Comparison of ENCODE assay signal across 21 cellular contexts in the genomic region with DNA sequence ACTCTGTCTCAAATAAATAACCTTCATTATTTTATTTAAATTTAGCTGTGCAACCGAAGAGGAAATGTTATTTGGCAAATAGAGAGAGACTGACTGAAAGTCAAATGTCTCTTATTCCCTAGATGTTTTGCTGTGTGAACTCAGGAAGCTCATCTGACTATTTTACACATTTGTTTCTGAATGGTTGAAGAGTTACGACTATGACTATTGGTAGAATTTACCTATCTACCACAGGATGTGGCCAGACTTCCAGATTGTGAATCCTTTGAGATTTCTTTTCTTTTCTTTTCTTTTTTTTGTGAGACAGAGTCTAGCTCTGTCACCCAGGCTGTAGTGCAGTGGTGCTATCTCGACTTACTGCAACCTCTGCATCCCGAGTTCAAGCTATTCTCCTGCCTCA. TPM values are rescaled to one million over a fixed set of nuclear protein-coding genes. Genes with fewer than 3 reads are reported as not detected.
A peak's percentile ranks its signal among the peaks of the same experiment; 100 is the strongest.
DNase-seq lines count a peak whose midpoint lies in the region; ATAC-seq, FAIRE-seq and TF ChIP-seq lines count a peak whose summit lies in the region.
"Had no signal": no experiment of that assay in that cellular context is flagged by ENCODE, and none has a peak within 500 bp of the region (broad histone marks: within the 10 kb centered on the region; RNA-seq: fewer than 3 reads in every experiment).

No MANE protein-coding gene starts in this region.

- no peaks in the 10 kb centered on the region for H3K27me3 Mint-ChIP-seq in stimulated activated naive CD8-positive, alpha-beta T cell treated with anti-CD3 and anti-CD28 coated beads, Interleukin-15, Interleukin-2, amounts not matched to agents 100 ng/mL and 50 ng/mL, for 24 hours
- H3K27me3 Mint-ChIP-seq: central memory CD8-positive, alpha-beta T cell had no signal

- no peak overlapping the region for H3K4me3 Mint-ChIP-seq in stimulated activated naive CD8-positive, alpha-beta T cell treated with anti-CD3 and anti-CD28 coated beads, Interleukin-15, Interleukin-2, amounts not matched to agents 100 ng/mL and 50 ng/mL, for 24 hours
- H3K4me3 Mint-ChIP-seq: central memory CD8-positive, alpha-beta T cell; stimulated activated effector memory CD8-positive, alpha-beta T cell treated with anti-CD3 and anti-CD28 coated beads, Interleukin-12 subunit alpha, Interleukin-12 subunit beta, amount 100 ng/mL, for 72 hours had no signal

- no peak for TF ChIP-seq EP300 in GM12878 (IDR thresholded peaks at IDR 0.05; ENCODE audit: borderline replicate concordance in 1 of 2, control insufficient read depth in 1 of 2, low read depth in 2 of 2, low read length in 2 of 2)
- TF ChIP-seq EP300 in tibial nerve (IDR thresholded peaks at IDR 0.05): no peak

- SMC1A ChIA-PET in GM12878 (lab: Charles Lee; ENCODE audit: uncharacterized antibody, unreplicated experiment): interaction anchor here (0.9 to 4.4 kb wide), 9 partner anchors 10 to 104 kb away, joined by 3 to 39 read pairs (median 6); partner anchors contain the start of gene H3-3A

- H3K27ac Mint-ChIP-seq in stimulated activated naive CD8-positive, alpha-beta T cell treated with anti-CD3 and anti-CD28 coated beads, Interleukin-15, Interleukin-2, amounts not matched to agents 100 ng/mL and 50 ng/mL, for 24 hours: peak overlapping the region; percentile 74
- H3K27ac Mint-ChIP-seq: stimulated activated effector memory CD8-positive, alpha-beta T cell treated with anti-CD3 and anti-CD28 coated beads, Interleukin-12 subunit alpha, Interleukin-12 subunit beta, amount 100 ng/mL, for 72 hours had no signal

- no peaks in the 10 kb centered on the region for H3K27me3 ChIP-seq in GM12878 (replicated peaks in 1 of 2; ENCODE audit: control insufficient read depth in 2 of 2, insufficient read depth in 2 of 2, low read length in 1 of 2)
- H3K27me3 ChIP-seq in tibial nerve: no peaks in the 10 kb centered on the region
- H3K27me3 ChIP-seq: left lung, testis, vagina had no signal

- TF ChIP-seq CTCF in GM12878 (IDR thresholded peaks at IDR 0.05 in 2 of 3, conservative IDR thresholded peaks at IDR 0.05 in 1 of 3; ENCODE audit: control insufficient read depth in 2 of 3, extremely low read depth in 1 of 3, insufficient read depth in 1 of 3, low read depth in 3 of 3, low read length in 3 of 3) (no peak), tibial nerve (IDR thresholded peaks at IDR 0.05) (no peak)

- H3K9ac ChIP-seq in GM12878 (ENCODE audit: control insufficient read depth, insufficient read depth, low read length): no peak overlapping the region

- intact Hi-C loops in GM12878 (cut with micrococcal nuclease; ENCODE audit: unreplicated experiment): no loop called here

- no TSS peak for BruUV-seq in GM12878 (replicated peaks; lab: Mats Ljungman, UMichigan)

- H3K9me3 Mint-ChIP-seq in stimulated activated naive CD8-positive, alpha-beta T cell treated with anti-CD3 and anti-CD28 coated beads, Interleukin-15, Interleukin-2, amounts not matched to agents 100 ng/mL and 50 ng/mL, for 24 hours: no peaks in the 10 kb centered on the region
- H3K9me3 Mint-ChIP-seq: central memory CD8-positive, alpha-beta T cell; stimulated activated effector memory CD8-positive, alpha-beta T cell treated with anti-CD3 and anti-CD28 coated beads, Interleukin-12 subunit alpha, Interleukin-12 subunit beta, amount 100 ng/mL, for 72 hours had no signal

- H3K36me3 ChIP-seq in GM12878 (ENCODE audit: control insufficient read depth in 2 of 2, insufficient read depth in 2 of 2, low read length in 1 of 2): no peaks in the 10 kb centered on the region
- no peaks in the 10 kb centered on the region for H3K36me3 ChIP-seq in tibial nerve
- H3K36me3 ChIP-seq: left lung, vagina had no signal

- POLR2A ChIA-PET in GM12878 (lab: Charles Lee): interaction anchor here (0.6 to 6.2 kb wide), 5 partner anchors 11 to 58 kb away, joined by 5 to 74 read pairs (median 6); partner anchors contain the start of gene H3-3A

- H3K4me1 ChIP-seq in GM12878 (ENCODE audit: control insufficient read depth, insufficient read depth, low read length): peaks cover 42% of the 10 kb centered on the region
- peaks cover 0 to 9% (median 3%) of the 10 kb centered on the region in 4 donors for H3K4me1 ChIP-seq in tibial nerve

- H3K4me3 ChIP-seq in GM12878 (no peak overlapping the region), tibial nerve (no peak overlapping the region)
- H3K4me3 ChIP-seq: left lung, testis, vagina had no signal

- 0% methylated on average over 4 of the region's 4 CpGs for WGBS in GM12878 (ENCODE audit: insufficient coverage, insufficient replicate concordance, low lambda C conversion rate, missing lambda C conversion rate)
- WGBS in tibial nerve, 2 donors: 84 to 87% methylated on average over 4 of the region's 4 CpGs

- H2AFZ ChIP-seq in GM12878 (ENCODE audit: control insufficient read depth, low read depth, low read length): peak overlapping the region; percentile 64

- ATAC-seq in stimulated activated naive CD8-positive, alpha-beta T cell treated with anti-CD3 and anti-CD28 coated beads, Interleukin-15, Interleukin-2, amounts not matched to agents 100 U/mL and 50 U/mL, for 24 hours: no peak
- ATAC-seq in HG02610 (IDR thresholded peaks at IDR 0.05; ENCODE audit: unreplicated experiment) (peak; percentile 45), GM12878 (no peak; the same call in 2 of the 3 replicates), HG02678 (IDR thresholded peaks at IDR 0.05; ENCODE audit: unreplicated experiment) (no peak)
- ATAC-seq: left lung; stimulated activated effector memory CD8-positive, alpha-beta T cell treated with anti-CD3 and anti-CD28 coated beads, Interleukin-12 subunit alpha, Interleukin-12 subunit beta, amount 100 ng/mL, for 72 hours had no signal

- RAD21 ChIA-PET in GM12878 (lab: Charles Lee; ENCODE audit: unreplicated experiment): interaction anchor here (1.6 to 4.0 kb wide), 2 partner anchors 24 to 60 kb away, joined by 3 to 27 read pairs; no protein-coding TSS in a partner anchor

- TF ChIP-seq RAD21 in GM12878 (IDR thresholded peaks at IDR 0.05; ENCODE audit: insufficient read depth, low read depth, low read length): no peak

- CTCF ChIA-PET in GM12878 (lab: Yijun Ruan, JAX): interaction anchor here (0.6 to 7.2 kb wide), 6 partner anchors 11 to 530 kb away, joined by 3 to 61 read pairs (median 6); no protein-coding TSS in a partner anchor

- H3K36me3 Mint-ChIP-seq in stimulated activated naive CD8-positive, alpha-beta T cell treated with anti-CD3 and anti-CD28 coated beads, Interleukin-15, Interleukin-2, amounts not matched to agents 100 ng/mL and 50 ng/mL, for 24 hours (ENCODE audit: low read depth): no peaks in the 10 kb centered on the region

- H3K79me2 ChIP-seq in GM12878 (ENCODE audit: control insufficient read depth, insufficient read depth, low read length): no peaks in the 10 kb centered on the region

- H3K27ac ChIP-seq in GM12878 (ENCODE audit: control insufficient read depth, insufficient read depth) (peak overlapping the region; percentile 59), tibial nerve (no peak overlapping the region)
- H3K27ac ChIP-seq: testis had no signal

- peak overlapping the region; percentile 72 for H3K4me2 ChIP-seq in GM12878 (ENCODE audit: control insufficient read depth, insufficient read depth)

- TF ChIP-seq POLR2A in GM12878 (IDR thresholded peaks at IDR 0.05; ENCODE audit: low read depth, low read length) (no peak), tibial nerve (IDR thresholded peaks at IDR 0.05) (no peak)

- in situ Hi-C loops in GM12878 (cut with MboI): no loop called here

- H3K4me1 Mint-ChIP-seq in stimulated activated naive CD8-positive, alpha-beta T cell treated with anti-CD3 and anti-CD28 coated beads, Interleukin-15, Interleukin-2, amounts not matched to agents 100 ng/mL and 50 ng/mL, for 24 hours (ENCODE audit: low read depth): peaks cover 49% of the 10 kb centered on the region

- H3K9me3 ChIP-seq in GM12878 (replicated peaks; ENCODE audit: control insufficient read depth, insufficient read depth, low read length): peaks cover 2% of the 10 kb centered on the region; the same call in 2 of the 3 replicates
- no peaks in the 10 kb centered on the region for H3K9me3 ChIP-seq in tibial nerve
- H3K9me3 ChIP-seq: left lung, testis, vagina had no signal

- FAIRE-seq in GM12878 (lab: Jason Lieb, UNC): no peak
- FAIRE-seq: G401.6, H54, small intestine had no signal

- no peaks in the 10 kb centered on the region for H4K20me1 ChIP-seq in GM12878 (ENCODE audit: control insufficient read depth, insufficient read depth)

- no peak for DNase-seq in stimulated activated naive CD8-positive, alpha-beta T cell treated with anti-CD3 and anti-CD28 coated beads, Interleukin-15, Interleukin-2, amounts not matched to agents 100 U/mL and 50 U/mL, for 24 hours
- DNase-seq in GM12878 (ENCODE audit: low read depth, low spot score) (no peak), SW480 (ENCODE audit: low spot score) (no peak), tibial nerve (ENCODE audit: low spot score in 2 of 2) (no peak)
- DNase-seq: activated T-cell treated with anti-CD3 and anti-CD28 coated beads, Interleukin-2, amount 50 U/mL, for 1 hour; left lung; NCI-H1092; NCI-H1930; NCI-H69; retina; small intestine; stimulated activated CD4-positive, alpha-beta T cell treated with anti-CD3 and anti-CD28 coated beads, Interleukin-2, amount 100 ng/mL, for 48 hours; testis had no signal

RNA-seq across cellular contexts. Expression of gene SDE2, which starts 5.3 kb away (rescaled TPM):
- total RNA-seq in GM12878 (2013; cell fraction: nucleolus; rRNA removed): 18.8 and 19.4 TPM in 2 replicates
- 14.3 and 17.2 TPM in 2 replicates for total RNA-seq in GM12878 (2014; rRNA removed)
- total RNA-seq in GM12878 (2014; rRNA removed; fragmentation: Illumina TruSeq; extraction: Trizol): 15.4 and 16.0 TPM in 2 replicates
- 12.7 and 13.0 TPM in 2 replicates for total RNA-seq in GM12878 (2021)
- polyA plus RNA-seq in GM12878 (2011; ENCODE audit: low read depth): 6.0 TPM
- polyA plus RNA-seq in GM12878 (2011; rRNA removed): 19.4 and 26.6 TPM in 2 replicates
- polyA plus RNA-seq in GM12878 (2011; cell fraction: cytosol; rRNA removed): 8.3 and 10.8 TPM in 2 replicates
- 4.3 and 7.1 TPM in 2 replicates for polyA plus RNA-seq in GM12878 (2011; cell fraction: nucleus; rRNA removed)
- polyA plus RNA-seq in GM12878 (2012): 8.1 and 8.3 TPM in 2 replicates
- 12.2 and 16.2 TPM in 2 replicates for polyA plus RNA-seq in GM12878 (2014; fragmentation: Illumina TruSeq; extraction: Trizol)
- 1 to 10 TPM; 2.7 to 4.3 TPM for polyA plus RNA-seq in GM12878 (2014; fragmentation: Nextera tagmentation; extraction: Ambion mirVana)
- polyA plus RNA-seq in GM12878 (2014; rRNA removed): 9.6 and 11.5 TPM in 2 replicates
- 10 to 100 TPM; 11.7 to 14.1 TPM for polyA plus RNA-seq in GM12878 (2016; fragmentation: Nextera tagmentation; extraction: Ambion mirVana)
- 10.3 and 11.3 TPM in 2 replicates for polyA minus RNA-seq in GM12878 (2011; rRNA and poly(A)+ RNA removed)
- polyA minus RNA-seq in GM12878 (2011; cell fraction: cytosol; rRNA and poly(A)+ RNA removed): 7.1 and 7.6 TPM in 2 replicates
- polyA minus RNA-seq in GM12878 (2011; cell fraction: nucleus; rRNA and poly(A)+ RNA removed): 3.9 and 7.9 TPM in 2 replicates
- total RNA-seq in tibial nerve: 10 to 100 TPM; 15.0 to 27.5 (median 23.7) TPM

RNA-seq across cellular contexts. Expression of gene H3-3A, which starts 58.1 kb away (rescaled TPM):
- 42.3 and 42.8 TPM in 2 replicates for total RNA-seq in GM12878 (2013; cell fraction: nucleolus; rRNA removed)
- total RNA-seq in GM12878 (2014; rRNA removed): 215 and 235 TPM in 2 replicates
- total RNA-seq in GM12878 (2014; rRNA removed; fragmentation: Illumina TruSeq; extraction: Trizol): 204 and 215 TPM in 2 replicates
- 335 and 346 TPM in 2 replicates for total RNA-seq in GM12878 (2021)
- 230 TPM for polyA plus RNA-seq in GM12878 (2011; ENCODE audit: low read depth)
- polyA plus RNA-seq in GM12878 (2011; rRNA removed): 441 and 486 TPM in 2 replicates
- 386 and 490 TPM in 2 replicates for polyA plus RNA-seq in GM12878 (2011; cell fraction: cytosol; rRNA removed)
- 137 and 158 TPM in 2 replicates for polyA plus RNA-seq in GM12878 (2011; cell fraction: nucleus; rRNA removed)
- 266 TPM in 2 replicates for polyA plus RNA-seq in GM12878 (2012)
- polyA plus RNA-seq in GM12878 (2014; fragmentation: Illumina TruSeq; extraction: Trizol): 379 and 386 TPM in 2 replicates
- 100 to 1,000 TPM; 254 to 435 TPM for polyA plus RNA-seq in GM12878 (2014; fragmentation: Nextera tagmentation; extraction: Ambion mirVana)
- polyA plus RNA-seq in GM12878 (2014; rRNA removed): 366 and 425 TPM in 2 replicates
- 100 to 1,000 TPM; 401 to 421 TPM for polyA plus RNA-seq in GM12878 (2016; fragmentation: Nextera tagmentation; extraction: Ambion mirVana)
- polyA minus RNA-seq in GM12878 (2011; rRNA and poly(A)+ RNA removed): 64.2 and 65.1 TPM in 2 replicates
- 60.9 and 73.5 TPM in 2 replicates for polyA minus RNA-seq in GM12878 (2011; cell fraction: cytosol; rRNA and poly(A)+ RNA removed)
- 20.1 and 34.5 TPM in 2 replicates for polyA minus RNA-seq in GM12878 (2011; cell fraction: nucleus; rRNA and poly(A)+ RNA removed)
- 100 to 1,000 TPM; 193 to 204 (median 197) TPM for total RNA-seq in tibial nerve
